Comparison of ENCODE assay signal across 15 cellular contexts in genomic region chr7:22179442-22179879, GRCh38.
"Had no signal": no experiment of that assay in that cellular context is flagged by ENCODE, and none has a peak within 500 bp of the region (broad histone marks: within the 10 kb centered on the region; RNA-seq: fewer than 3 reads in every experiment).

No MANE protein-coding gene starts in this region.

- H3K27ac ChIP-seq: colonic mucosa, esophagus muscularis mucosa, heart left ventricle, lower lobe of right lung, neutrophil had no signal

- ATAC-seq: heart left ventricle; lower lobe of right lung; stimulated activated memory B cell treated with anti-CD40 and anti-IgM and Interleukin-4, amounts not matched to agents 10 μg/mL and 1 μg/mL and 100 μg/mL, for 72 hours had no signal

- H3K9me3 ChIP-seq: colonic mucosa, esophagus muscularis mucosa, heart left ventricle, lower lobe of right lung, neutrophil had no signal

- H3K36me3 ChIP-seq: colonic mucosa, neutrophil had no signal

- H3K27me3 Mint-ChIP-seq: stimulated activated memory B cell treated with anti-CD40 and anti-IgM and Interleukin-4, amounts not matched to agents 10 μg/mL and 1 μg/mL and 100 μg/mL, for 72 hours had no signal

- H3K27me3 ChIP-seq: colonic mucosa, esophagus muscularis mucosa, heart left ventricle, neutrophil had no signal

- H3K4me1 ChIP-seq: colonic mucosa, esophagus muscularis mucosa, lower lobe of right lung had no signal

- H3K9me3 Mint-ChIP-seq: activated T-helper 2 cell treated with anti-CD3 and anti-CD28 coated beads, Interferon-gamma antibody, Interleukin-2, Interleukin-4, amounts not matched to agents 10 μg/mL and 5 μg/mL and 100 μg/mL, durations not matched to agents 14 hours and 24 hours and 36 hours had no signal

- DNase-seq: activated CD4-positive, alpha-beta T cell treated with anti-CD3 and anti-CD28 coated beads for 1 hour; activated CD4-positive, alpha-beta T cell treated with anti-CD3 and anti-CD28 coated beads, Interleukin-2, amount 50 U/mL, for 48 hours; activated naive CD4-positive, alpha-beta T cell treated with anti-CD3 and anti-CD28 coated beads, Interleukin-2, amount 50 U/mL, for 16 hours; caudate nucleus; colonic mucosa; foreskin fibroblast; heart left ventricle; lower lobe of right lung; retina; T-helper 1 cell had no signal

- H3K27ac Mint-ChIP-seq: activated T-helper 2 cell treated with anti-CD3 and anti-CD28 coated beads, Interferon-gamma antibody, Interleukin-2, Interleukin-4, amounts not matched to agents 10 μg/mL and 5 μg/mL and 100 μg/mL, durations not matched to agents 14 hours and 24 hours and 36 hours; mesothelial cell of epicardium; stimulated activated memory B cell treated with anti-CD40 and anti-IgM and Interleukin-4, amounts not matched to agents 10 μg/mL and 1 μg/mL and 100 μg/mL, for 72 hours had no signal

- H3K4me3 Mint-ChIP-seq: mesothelial cell of epicardium; stimulated activated memory B cell treated with anti-CD40 and anti-IgM and Interleukin-4, amounts not matched to agents 10 μg/mL and 1 μg/mL and 100 μg/mL, for 72 hours had no signal

- H3K4me3 ChIP-seq: colonic mucosa, esophagus muscularis mucosa, heart left ventricle, lower lobe of right lung had no signal
